1 cellular context compared by ENCODE assay signal in genomic region chr19:2475702-2476450, GRCh38.
TF ChIP-seq lines count a peak whose summit lies in the region.

A gene with protein sequence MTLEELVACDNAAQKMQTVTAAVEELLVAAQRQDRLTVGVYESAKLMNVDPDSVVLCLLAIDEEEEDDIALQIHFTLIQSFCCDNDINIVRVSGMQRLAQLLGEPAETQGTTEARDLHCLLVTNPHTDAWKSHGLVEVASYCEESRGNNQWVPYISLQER (plus strand): TSS chr19:2476127. CDS start chr19:2476359, 232 bp downstream.

TF ChIP-seq in GM12878, 131 proteins besides CTCF, POLR2A, EP300 and RAD21 (continued from another document and continues in another):
- TF ChIP-seq BCL3 (IDR thresholded peaks at IDR 0.05; ENCODE audit: borderline replicate concordance, insufficient read depth, low read depth, low read length, poor library complexity, severe bottlenecking) (peak; percentile 43), HSF1 (IDR thresholded peaks at IDR 0.05; ENCODE audit: low read depth, low read length) (peak; percentile 89), SREBF2 (IDR thresholded peaks at IDR 0.05; ENCODE audit: low read length) (no peak), DPF2 (IDR thresholded peaks at IDR 0.05) (no peak; the same call in 1 of the 2 replicates), CBX5 (IDR thresholded peaks at IDR 0.05; ENCODE audit: low read depth) (peak; percentile 92), SIX5 (IDR thresholded peaks at IDR 0.05; ENCODE audit: low read depth, low read length, severe bottlenecking) (no peak), KDM1A (IDR thresholded peaks at IDR 0.05; ENCODE audit: borderline replicate concordance) (no peak), FOXK2 (IDR thresholded peaks at IDR 0.05) (no peak), CHD4 (IDR thresholded peaks at IDR 0.05) (0 out of 2 replicates have a peak, but pooled peaks have one; percentile 96), HDGF (IDR thresholded peaks at IDR 0.05) (no peak), TCF7 (IDR thresholded peaks at IDR 0.05; ENCODE audit: borderline replicate concordance) (peak; percentile 60; the same call in 1 of the 2 replicates), CEBPB (IDR thresholded peaks at IDR 0.05; ENCODE audit: borderline replicate concordance in 1 of 2, low read depth in 2 of 2, low read length in 2 of 2) (peak in 1 of 2 experiments; percentile 35; a peak in 1 of 4 replicates), PML (IDR thresholded peaks at IDR 0.05; ENCODE audit: low read length) (peak; percentile 100), EED (IDR thresholded peaks at IDR 0.05; ENCODE audit: low read depth) (peak; percentile 23; the same call in 1 of the 2 replicates), CREM (IDR thresholded peaks at IDR 0.05; ENCODE audit: low read depth) (peak; percentile 64), CHD2 (IDR thresholded peaks at IDR 0.05; ENCODE audit: borderline replicate concordance, low read depth, low read length) (peak; percentile 58; the same call in 1 of the 2 replicates), NR2F1 (conservative IDR thresholded peaks at IDR 0.05) (no peak; the same call in 1 of the 2 replicates), NFIC (IDR thresholded peaks at IDR 0.05; ENCODE audit: low read depth, low read length) (peak; percentile 50; the same call in 1 of the 2 replicates), RFX5 (IDR thresholded peaks at IDR 0.05; ENCODE audit: low read depth, low read length) (peak; percentile 68; the same call in 1 of the 2 replicates), STAT3 (IDR thresholded peaks at IDR 0.05; ENCODE audit: low read depth, low read length) (no peak), BHLHE40 (IDR thresholded peaks at IDR 0.05; ENCODE audit: borderline replicate concordance in 1 of 2, low read depth in 2 of 2, low read length in 1 of 2) (peak; percentile 51 to 59), MYB (IDR thresholded peaks at IDR 0.05; ENCODE audit: borderline replicate concordance, low read depth, low read length) (peak; percentile 77), NRF1 (conservative IDR thresholded peaks at IDR 0.05; ENCODE audit: low read depth, low read length) (no peak), MTA2 (IDR thresholded peaks at IDR 0.05; ENCODE audit: low read depth) (no peak; the same call in 1 of the 2 replicates), ESRRA (IDR thresholded peaks at IDR 0.05; ENCODE audit: low read length) (no peak), RELA (IDR thresholded peaks at IDR 0.05; ENCODE audit: borderline replicate concordance, partially characterized antibody) (no peak), ZBTB11 (CRISPR knock-in tag; IDR thresholded peaks at IDR 0.05) (no peak), RUNX3 (IDR thresholded peaks at IDR 0.05; ENCODE audit: low read length) (peak; percentile 86), CHD1 (IDR thresholded peaks at IDR 0.05; ENCODE audit: low read depth, low read length) (peak; percentile 90; the same call in 1 of the 2 replicates), CBFB (IDR thresholded peaks at IDR 0.05; ENCODE audit: low read depth) (peak; percentile 100), IRF4 (IDR thresholded peaks at IDR 0.05; ENCODE audit: low read depth, low read length) (0 out of 2 replicates have a peak, but pooled peaks have one; percentile 15), CREB1 (IDR thresholded peaks at IDR 0.05; ENCODE audit: low read depth) (peak; percentile 55)
- TF ChIP-seq, protein P1, sequence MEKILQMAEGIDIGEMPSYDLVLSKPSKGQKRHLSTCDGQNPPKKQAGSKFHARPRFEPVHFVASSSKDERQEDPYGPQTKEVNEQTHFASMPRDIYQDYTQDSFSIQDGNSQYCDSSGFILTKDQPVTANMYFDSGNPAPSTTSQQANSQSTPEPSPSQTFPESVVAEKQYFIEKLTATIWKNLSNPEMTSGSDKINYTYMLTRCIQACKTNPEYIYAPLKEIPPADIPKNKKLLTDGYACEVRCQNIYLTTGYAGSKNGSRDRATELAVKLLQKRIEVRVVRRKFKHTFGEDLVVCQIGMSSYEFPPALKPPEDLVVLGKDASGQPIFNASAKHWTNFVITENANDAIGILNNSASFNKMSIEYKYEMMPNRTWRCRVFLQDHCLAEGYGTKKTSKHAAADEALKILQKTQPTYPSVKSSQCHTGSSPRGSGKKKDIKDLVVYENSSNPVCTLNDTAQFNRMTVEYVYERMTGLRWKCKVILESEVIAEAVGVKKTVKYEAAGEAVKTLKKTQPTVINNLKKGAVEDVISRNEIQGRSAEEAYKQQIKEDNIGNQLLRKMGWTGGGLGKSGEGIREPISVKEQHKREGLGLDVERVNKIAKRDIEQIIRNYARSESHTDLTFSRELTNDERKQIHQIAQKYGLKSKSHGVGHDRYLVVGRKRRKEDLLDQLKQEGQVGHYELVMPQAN (conservative IDR thresholded peaks at IDR 0.05) = peak; percentile 95
- TF ChIP-seq, protein P2, sequence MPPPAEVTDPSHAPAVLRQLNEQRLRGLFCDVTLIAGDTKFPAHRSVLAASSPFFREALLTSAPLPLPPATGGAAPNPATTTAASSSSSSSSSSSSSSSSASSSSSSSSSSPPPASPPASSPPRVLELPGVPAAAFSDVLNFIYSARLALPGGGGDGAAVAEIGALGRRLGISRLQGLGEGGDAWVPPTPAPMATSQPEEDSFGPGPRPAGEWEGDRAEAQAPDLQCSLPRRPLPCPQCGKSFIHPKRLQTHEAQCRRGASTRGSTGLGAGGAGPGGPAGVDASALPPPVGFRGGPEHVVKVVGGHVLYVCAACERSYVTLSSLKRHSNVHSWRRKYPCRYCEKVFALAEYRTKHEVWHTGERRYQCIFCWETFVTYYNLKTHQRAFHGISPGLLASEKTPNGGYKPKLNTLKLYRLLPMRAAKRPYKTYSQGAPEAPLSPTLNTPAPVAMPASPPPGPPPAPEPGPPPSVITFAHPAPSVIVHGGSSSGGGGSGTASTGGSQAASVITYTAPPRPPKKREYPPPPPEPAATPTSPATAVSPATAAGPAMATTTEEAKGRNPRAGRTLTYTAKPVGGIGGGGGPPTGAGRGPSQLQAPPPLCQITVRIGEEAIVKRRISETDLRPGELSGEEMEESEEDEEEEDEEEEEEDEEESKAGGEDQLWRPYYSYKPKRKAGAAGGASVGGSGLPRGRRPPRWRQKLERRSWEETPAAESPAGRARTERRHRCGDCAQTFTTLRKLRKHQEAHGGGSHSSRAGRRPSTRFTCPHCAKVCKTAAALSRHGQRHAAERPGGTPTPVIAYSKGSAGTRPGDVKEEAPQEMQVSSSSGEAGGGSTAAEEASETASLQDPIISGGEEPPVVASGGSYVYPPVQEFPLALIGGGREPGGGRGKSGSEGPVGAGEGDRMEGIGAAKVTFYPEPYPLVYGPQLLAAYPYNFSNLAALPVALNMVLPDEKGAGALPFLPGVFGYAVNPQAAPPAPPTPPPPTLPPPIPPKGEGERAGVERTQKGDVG (CRISPR knock-in tag; IDR thresholded peaks at IDR 0.05) = no peak
- TF ChIP-seq, protein P3, sequence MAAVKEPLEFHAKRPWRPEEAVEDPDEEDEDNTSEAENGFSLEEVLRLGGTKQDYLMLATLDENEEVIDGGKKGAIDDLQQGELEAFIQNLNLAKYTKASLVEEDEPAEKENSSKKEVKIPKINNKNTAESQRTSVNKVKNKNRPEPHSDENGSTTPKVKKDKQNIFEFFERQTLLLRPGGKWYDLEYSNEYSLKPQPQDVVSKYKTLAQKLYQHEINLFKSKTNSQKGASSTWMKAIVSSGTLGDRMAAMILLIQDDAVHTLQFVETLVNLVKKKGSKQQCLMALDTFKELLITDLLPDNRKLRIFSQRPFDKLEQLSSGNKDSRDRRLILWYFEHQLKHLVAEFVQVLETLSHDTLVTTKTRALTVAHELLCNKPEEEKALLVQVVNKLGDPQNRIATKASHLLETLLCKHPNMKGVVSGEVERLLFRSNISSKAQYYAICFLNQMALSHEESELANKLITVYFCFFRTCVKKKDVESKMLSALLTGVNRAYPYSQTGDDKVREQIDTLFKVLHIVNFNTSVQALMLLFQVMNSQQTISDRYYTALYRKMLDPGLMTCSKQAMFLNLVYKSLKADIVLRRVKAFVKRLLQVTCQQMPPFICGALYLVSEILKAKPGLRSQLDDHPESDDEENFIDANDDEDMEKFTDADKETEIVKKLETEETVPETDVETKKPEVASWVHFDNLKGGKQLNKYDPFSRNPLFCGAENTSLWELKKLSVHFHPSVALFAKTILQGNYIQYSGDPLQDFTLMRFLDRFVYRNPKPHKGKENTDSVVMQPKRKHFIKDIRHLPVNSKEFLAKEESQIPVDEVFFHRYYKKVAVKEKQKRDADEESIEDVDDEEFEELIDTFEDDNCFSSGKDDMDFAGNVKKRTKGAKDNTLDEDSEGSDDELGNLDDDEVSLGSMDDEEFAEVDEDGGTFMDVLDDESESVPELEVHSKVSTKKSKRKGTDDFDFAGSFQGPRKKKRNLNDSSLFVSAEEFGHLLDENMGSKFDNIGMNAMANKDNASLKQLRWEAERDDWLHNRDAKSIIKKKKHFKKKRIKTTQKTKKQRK (IDR thresholded peaks at IDR 0.05; ENCODE audit: low read depth, low read length) = no peak
- TF ChIP-seq, protein P4, sequence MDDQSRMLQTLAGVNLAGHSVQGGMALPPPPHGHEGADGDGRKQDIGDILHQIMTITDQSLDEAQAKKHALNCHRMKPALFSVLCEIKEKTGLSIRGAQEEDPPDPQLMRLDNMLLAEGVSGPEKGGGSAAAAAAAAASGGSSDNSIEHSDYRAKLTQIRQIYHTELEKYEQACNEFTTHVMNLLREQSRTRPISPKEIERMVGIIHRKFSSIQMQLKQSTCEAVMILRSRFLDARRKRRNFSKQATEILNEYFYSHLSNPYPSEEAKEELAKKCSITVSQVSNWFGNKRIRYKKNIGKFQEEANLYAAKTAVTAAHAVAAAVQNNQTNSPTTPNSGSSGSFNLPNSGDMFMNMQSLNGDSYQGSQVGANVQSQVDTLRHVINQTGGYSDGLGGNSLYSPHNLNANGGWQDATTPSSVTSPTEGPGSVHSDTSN (IDR thresholded peaks at IDR 0.05; ENCODE audit: insufficient replicate concordance, low read depth, low read length) = peak; percentile 46
- TF ChIP-seq, protein P5, sequence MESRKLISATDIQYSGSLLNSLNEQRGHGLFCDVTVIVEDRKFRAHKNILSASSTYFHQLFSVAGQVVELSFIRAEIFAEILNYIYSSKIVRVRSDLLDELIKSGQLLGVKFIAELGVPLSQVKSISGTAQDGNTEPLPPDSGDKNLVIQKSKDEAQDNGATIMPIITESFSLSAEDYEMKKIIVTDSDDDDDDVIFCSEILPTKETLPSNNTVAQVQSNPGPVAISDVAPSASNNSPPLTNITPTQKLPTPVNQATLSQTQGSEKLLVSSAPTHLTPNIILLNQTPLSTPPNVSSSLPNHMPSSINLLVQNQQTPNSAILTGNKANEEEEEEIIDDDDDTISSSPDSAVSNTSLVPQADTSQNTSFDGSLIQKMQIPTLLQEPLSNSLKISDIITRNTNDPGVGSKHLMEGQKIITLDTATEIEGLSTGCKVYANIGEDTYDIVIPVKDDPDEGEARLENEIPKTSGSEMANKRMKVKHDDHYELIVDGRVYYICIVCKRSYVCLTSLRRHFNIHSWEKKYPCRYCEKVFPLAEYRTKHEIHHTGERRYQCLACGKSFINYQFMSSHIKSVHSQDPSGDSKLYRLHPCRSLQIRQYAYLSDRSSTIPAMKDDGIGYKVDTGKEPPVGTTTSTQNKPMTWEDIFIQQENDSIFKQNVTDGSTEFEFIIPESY (IDR thresholded peaks at IDR 0.05) = no peak
